Comparison of ENCODE assay signal across 13 cellular contexts in the genomic region with DNA sequence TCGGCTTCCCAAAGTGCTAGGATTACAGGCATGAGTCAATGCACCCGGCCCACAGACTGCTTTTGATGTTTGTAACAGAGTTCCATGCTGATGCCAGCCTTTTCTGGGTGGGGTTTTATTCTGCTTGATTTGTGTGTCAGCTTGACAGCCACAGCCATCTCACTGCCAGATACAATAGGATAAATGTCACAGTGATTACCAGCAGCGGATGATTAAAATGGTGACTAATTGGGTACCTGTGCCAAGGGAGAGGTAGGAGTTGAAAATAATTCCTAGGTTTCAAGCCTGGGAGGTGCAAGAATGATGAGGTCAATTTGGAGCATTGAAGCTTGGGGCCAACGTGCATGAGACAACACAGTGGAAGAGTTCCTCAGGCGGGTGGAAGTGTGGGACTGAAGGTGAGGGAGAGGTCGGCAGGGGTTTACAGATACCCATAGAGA. TPM values are rescaled to one million over a fixed set of nuclear protein-coding genes. Genes with fewer than 3 reads are reported as not detected.
DNase-seq lines count a peak whose midpoint lies in the region; ATAC-seq and TF ChIP-seq lines count a peak whose summit lies in the region.
"Had no signal": no experiment of that assay in that cellular context is flagged by ENCODE, and none has a peak within 500 bp of the region (broad histone marks: within the 10 kb centered on the region; RNA-seq: fewer than 3 reads in every experiment).

No MANE protein-coding gene starts in this region.

- peak overlapping the region; percentile 34 for H3K27ac ChIP-seq in RWPE2 (ENCODE audit: poor library complexity, severe bottlenecking)
- H3K27ac ChIP-seq: tibial nerve had no signal

- no peaks in the 10 kb centered on the region for H3K36me3 ChIP-seq in RWPE2 (ENCODE audit: low read depth)
- H3K36me3 ChIP-seq: tibial nerve had no signal

- no peaks in the 10 kb centered on the region for H3K27me3 ChIP-seq in RWPE2 (ENCODE audit: insufficient read depth, poor library complexity, severe bottlenecking)
- H3K27me3 ChIP-seq: tibial nerve had no signal

- H3K9me3 ChIP-seq in RWPE2 (ENCODE audit: severe bottlenecking) = no peaks in the 10 kb centered on the region
- H3K9me3 ChIP-seq: tibial nerve had no signal

- TF ChIP-seq CTCF in RWPE2 (IDR thresholded peaks at IDR 0.05; ENCODE audit: poor library complexity, severe bottlenecking) (no peak), fibroblast of the aortic adventitia (IDR thresholded peaks at IDR 0.05; ENCODE audit: insufficient read depth, low read length) (no peak)

- peak; percentile 89 for DNase-seq in HT1080 (ENCODE audit: low read depth)
- no peak for DNase-seq in RWPE2 (ENCODE audit: low spot score)
- peak; percentile 66 for DNase-seq in fibroblast of the aortic adventitia (ENCODE audit: low read depth)
- DNase-seq in stromal cell of bone marrow (ENCODE audit: low read depth) = peak; percentile 39
- no peak for DNase-seq in effector CD4-positive, alpha-beta T cell
- DNase-seq in activated effector memory CD4-positive, alpha-beta T cell treated with Interleukin-2 at 50 U/mL for 16 hours = no peak
- DNase-seq: amniotic stem cell, GOT3, islet precursor cell, NCI-H1694 had no signal

- peak; percentile 88 for ATAC-seq in RWPE2 (ENCODE audit: low read depth)
- no peak for ATAC-seq in GM18519 (IDR thresholded peaks at IDR 0.05; ENCODE audit: low FRiP score, unreplicated experiment)
- ATAC-seq: activated CD4-positive, CD25-positive, alpha-beta regulatory T cell treated with anti-CD3 and anti-CD28 coated beads, Interleukin-2, amount 50 U/mL, for 24 hours had no signal

- H3K4me3 ChIP-seq in RWPE2 (ENCODE audit: severe bottlenecking) (no peak overlapping the region), fibroblast of the aortic adventitia (ENCODE audit: low read depth, low read length) (no peak overlapping the region)
- H3K4me3 ChIP-seq: tibial nerve had no signal

- H3K4me1 ChIP-seq in RWPE2 (ENCODE audit: insufficient read depth, poor library complexity, severe bottlenecking) = peaks cover 11% of the 10 kb centered on the region
- H3K4me1 ChIP-seq: tibial nerve had no signal

RNA-seq across cellular contexts. Expression of a gene that starts 39.4 kb away (rescaled TPM):
- 0.26 TPM in 1 of 2 replicates, not detected in the other for total RNA-seq in HT1080 (2014; rRNA removed; shearing (Covaris generic))
- 0.17 and 0.28 TPM in 2 replicates for polyA plus RNA-seq in HT1080 (2015; cell fraction: cytosol; rRNA removed)
- polyA plus RNA-seq in HT1080 (2015; cell fraction: nucleus; rRNA removed) = 0.24 and 0.35 TPM in 2 replicates
- 0.27 TPM in 1 of 2 replicates, not detected in the other for total RNA-seq in fibroblast of the aortic adventitia (ENCODE audit: low replicate concordance)

RNA-seq across cellular contexts. Expression of a gene that starts 47.7 kb away (rescaled TPM):
- total RNA-seq in HT1080 (2014; rRNA removed; shearing (Covaris generic)) = 349 and 399 TPM in 2 replicates
- polyA plus RNA-seq in HT1080 (2015; cell fraction: cytosol; rRNA removed) = 49.7 and 62.8 TPM in 2 replicates
- 57.6 and 66.0 TPM in 2 replicates for polyA plus RNA-seq in HT1080 (2015; cell fraction: nucleus; rRNA removed)
- 131 and 144 TPM in 2 replicates for total RNA-seq in fibroblast of the aortic adventitia (ENCODE audit: low replicate concordance)

Comparison
In these comparisons a context has a peak if more than half of its experiments do, and no peak if none do; other contexts are left out.
1. DNase-seq: peak in HT1080 (single experiment), fibroblast of the aortic adventitia (single experiment) and stromal cell of bone marrow (single experiment); none in RWPE2 (single experiment), effector CD4-positive, alpha-beta T cell (single experiment) and activated effector memory CD4-positive, alpha-beta T cell treated with Interleukin-2 at 50 U/mL for 16 hours (single experiment).